10 cellular contexts compared by ENCODE assay signal in the genomic region with DNA sequence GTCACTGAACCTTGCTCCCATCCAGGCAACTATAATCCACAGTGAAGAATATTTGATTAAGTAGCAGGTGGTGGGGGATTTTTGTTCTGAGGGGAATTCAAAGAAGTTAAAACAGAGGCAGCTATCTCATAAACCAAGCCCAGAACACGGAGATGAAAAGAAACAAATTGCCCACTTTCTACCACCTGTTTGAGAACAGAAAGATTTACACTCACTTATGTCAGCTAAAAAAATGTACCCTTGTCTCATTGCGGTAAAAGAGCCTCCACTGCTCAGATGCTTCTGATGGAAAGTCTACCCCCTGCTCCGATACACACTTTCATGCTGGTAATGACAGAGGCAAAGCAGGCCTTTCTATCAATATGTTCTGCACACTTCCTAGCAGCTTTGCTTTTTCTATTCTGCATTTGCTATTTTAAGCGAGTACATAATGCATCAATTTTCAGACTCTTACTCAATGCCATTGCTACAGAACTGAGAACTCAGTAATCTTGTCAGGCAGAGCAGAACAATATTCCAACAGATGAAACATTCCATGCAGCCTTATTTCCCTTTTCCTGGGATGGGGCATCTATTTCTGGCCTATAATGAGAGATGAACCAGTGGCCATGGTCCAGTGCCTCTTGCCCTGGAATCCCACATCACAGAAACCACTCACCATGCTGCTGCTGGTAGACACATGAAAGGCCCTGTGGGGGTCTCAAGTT. TPM values are rescaled to one million over a fixed set of nuclear protein-coding genes. Genes with fewer than 3 reads are reported as not detected.
DNase-seq lines count a peak whose midpoint lies in the region; ATAC-seq and TF ChIP-seq lines count a peak whose summit lies in the region.
"Had no signal": no experiment of that assay in that cellular context is flagged by ENCODE, and none has a peak within 500 bp of the region (broad histone marks: within the 10 kb centered on the region; RNA-seq: fewer than 3 reads in every experiment).

No MANE protein-coding gene starts in this region.

- H3K4me1 ChIP-seq in cardiac muscle cell (ENCODE audit: low read depth), result peaks cover 38% of the 10 kb centered on the region
- peaks cover 4% of the 10 kb centered on the region for H3K4me1 ChIP-seq in right cardiac atrium (ENCODE audit: control insufficient read depth, insufficient read depth, low read length)

- H3K9me3 ChIP-seq in cardiac muscle cell (ENCODE audit: low read depth) (no peaks in the 10 kb centered on the region), right cardiac atrium (ENCODE audit: control insufficient read depth, low read length) (no peaks in the 10 kb centered on the region)
- H3K9me3 ChIP-seq: thoracic aorta had no signal

- TF ChIP-seq CTCF in cardiac muscle cell (IDR thresholded peaks at IDR 0.05; ENCODE audit: low read depth, low read length), result no peak

- H3K27ac ChIP-seq in cardiac muscle cell (peak overlapping the region; percentile 21), right cardiac atrium (ENCODE audit: low read length) (no peak overlapping the region), angular gyrus (ENCODE audit: low read depth, low read length) (peak overlapping the region; percentile 69)
- H3K27ac ChIP-seq: thoracic aorta had no signal

- intact Hi-C loops in right cardiac atrium (cut with DNase I), result no loop called here

- no peaks in the 10 kb centered on the region for H3K36me3 ChIP-seq in cardiac muscle cell
- H3K36me3 ChIP-seq: thoracic aorta had no signal

- H3K27me3 ChIP-seq in cardiac muscle cell, result no peaks in the 10 kb centered on the region
- H3K27me3 ChIP-seq in right cardiac atrium (ENCODE audit: control insufficient read depth, insufficient read depth), result no peaks in the 10 kb centered on the region

- H3K4me3 ChIP-seq in cardiac muscle cell (no peak overlapping the region), right cardiac atrium (ENCODE audit: low read length) (no peak overlapping the region)
- H3K4me3 ChIP-seq: thoracic aorta had no signal

- 93% methylated on average over 4 of the region's 4 CpGs for WGBS in right cardiac atrium

- DNase-seq in cardiac muscle cell (ENCODE audit: low read depth in 1 of 2, low spot score in 1 of 2) (no peak), right cardiac atrium (no peak), superior temporal gyrus (ENCODE audit: extremely low spot score) (peak; percentile 71), cerebellum (ENCODE audit: low spot score) (no peak), NCI-H2029 (lab: John Stamatoyannopoulos, UW) (no peak), Kasumi-1 (lab: John Stamatoyannopoulos, UW) (no peak)
- DNase-seq: activated CD4-positive, alpha-beta T cell treated with anti-CD3 and anti-CD28 coated beads, Interleukin-2, amount 50 U/mL, for 4 hours had no signal

- no peak for ATAC-seq in right cardiac atrium
- peak; percentile 48 for ATAC-seq in HG02623 (IDR thresholded peaks at IDR 0.05; ENCODE audit: unreplicated experiment)

RNA-seq across cellular contexts. Expression of a gene that starts 29.0 kb away (rescaled TPM):
- total RNA-seq in cardiac muscle cell (1.7 and 3.5 TPM in 2 replicates), right cardiac atrium (1 to 10 TPM; 1.3 to 2.6 (median 1.7) TPM), cerebellum (88.1 TPM)
- polyA plus RNA-seq in cardiac muscle cell (1.2 and 2.5 TPM in 2 replicates), right cardiac atrium (0.95 TPM)

Comparison
In these comparisons a context has a peak if more than half of its experiments do, and no peak if none do; other contexts are left out.
1. RNA of a gene that starts 29.0 kb away (total RNA-seq): 88.1 TPM in cerebellum (single experiment); 1.7 to 3.5 TPM in cardiac muscle cell and 1.3 to 2.6 TPM in right cardiac atrium; every median in the first group is over 10 times any median in the second.